Comparison of ENCODE assay signal across 8 cellular contexts in genomic region chr3:48685603-48686511, GRCh38. TPM values are rescaled to one million over a fixed set of nuclear protein-coding genes. Genes with fewer than 3 reads are reported as not detected.
DNase-seq lines count a peak whose midpoint lies in the region; ATAC-seq, FAIRE-seq and TF ChIP-seq lines count a peak whose summit lies in the region.

NCKIPSD (minus strand) TSS chr3:48685915; CDS start chr3:48685807, 108 bp downstream.

- H4K20me1 ChIP-seq in Loucy (ENCODE audit: insufficient read depth, low read length, poor library complexity, severe bottlenecking) (peaks cover 15% of the 10 kb centered on the region), SK-N-SH (ENCODE audit: insufficient read depth) (peaks cover 35% of the 10 kb centered on the region)

- DNase-seq in GM04504 (ENCODE audit: low read depth) (peak; percentile 54), H54 (ENCODE audit: insufficient read length, low spot score) (peak; percentile 81), SK-N-SH (peak; percentile 98), globus pallidus (ENCODE audit: low spot score) (peak; percentile 81), omental fat pad (ENCODE audit: low spot score) (peak; percentile 89), testis (peak; percentile 95)
- peak; percentile 92 for DNase-seq in activated naive CD4-positive, alpha-beta T cell treated with anti-CD3 and anti-CD28 coated beads, Interleukin-2, amount 10 ng/mL, durations not matched to agents 7 days and 5 days

- TF ChIP-seq RAD21 in SK-N-SH (IDR thresholded peaks at IDR 0.05; ENCODE audit: low read length) = peak; percentile 61

- peaks cover 33% of the 10 kb centered on the region for H3K4me1 Mint-ChIP-seq in activated naive CD4-positive, alpha-beta T cell treated with anti-CD3 and anti-CD28 coated beads, Interleukin-2, amount 10 ng/mL, durations not matched to agents 7 days and 5 days

- POLR2A ChIA-PET in SK-N-SH (lab: Yijun Ruan, JAX) = interaction anchor here (0.6 to 1.1 kb wide), 5 partner anchors 18 to 79 kb away, joined by 3 to 5 read pairs (median 5); partner anchors contain the start of gene IP6K2

- H3K27me3 Mint-ChIP-seq in activated naive CD4-positive, alpha-beta T cell treated with anti-CD3 and anti-CD28 coated beads, Interleukin-2, amount 10 ng/mL, durations not matched to agents 7 days and 5 days = no peaks in the 10 kb centered on the region

- peak within 1 kb of the TSS; percentile 87 for H3K27ac Mint-ChIP-seq in activated naive CD4-positive, alpha-beta T cell treated with anti-CD3 and anti-CD28 coated beads, Interleukin-2, amount 10 ng/mL, durations not matched to agents 7 days and 5 days

- peaks cover 45% of the 10 kb centered on the region for H3K36me3 Mint-ChIP-seq in activated naive CD4-positive, alpha-beta T cell treated with anti-CD3 and anti-CD28 coated beads, Interleukin-2, amount 10 ng/mL, durations not matched to agents 7 days and 5 days

- H3K27ac ChIP-seq in SK-N-SH (ENCODE audit: low read depth in 2 of 2, low read length in 1 of 2) (peak within 1 kb of the TSS; percentile 22 to 85), testis (peak within 1 kb of the TSS; percentile 87 to 91)

- peak; percentile 60 for TF ChIP-seq CTCF in Loucy (conservative IDR thresholded peaks at IDR 0.05; ENCODE audit: low read length)
- TF ChIP-seq CTCF in SK-N-SH (IDR thresholded peaks at IDR 0.05) = peak; percentile 73
- TF ChIP-seq CTCF in omental fat pad (IDR thresholded peaks at IDR 0.05) = peak in 2 of 3 donors; percentile 53 to 54
- peak; percentile 85 to 94 (median 93) for TF ChIP-seq CTCF in testis (IDR thresholded peaks at IDR 0.05)

- H3K27me3 ChIP-seq in Loucy (ENCODE audit: insufficient read depth, low read length, poor library complexity, severe bottlenecking) (no peaks in the 10 kb centered on the region), SK-N-SH (ENCODE audit: insufficient read depth) (no peaks in the 10 kb centered on the region), testis (no peaks in the 10 kb centered on the region)

- H3F3A ChIP-seq in Loucy (ENCODE audit: low read depth) = peaks cover 3% of the 10 kb centered on the region; the same call in 1 of the 2 replicates
- peaks cover 21% of the 10 kb centered on the region for H3F3A ChIP-seq in SK-N-SH (replicated peaks; ENCODE audit: insufficient read depth)

- H3K36me3 ChIP-seq in Loucy (ENCODE audit: insufficient read depth, low read length) (peaks cover 52% of the 10 kb centered on the region; the same call in 1 of the 2 replicates), SK-N-SH (replicated peaks in 1 of 2; ENCODE audit: control insufficient read depth in 1 of 2, insufficient read depth in 2 of 2, low read length in 1 of 2) (peaks cover 22 to 50% of the 10 kb centered on the region in 2 experiments), testis (ENCODE audit: low read depth, missing control alignments) (no peaks in the 10 kb centered on the region)

- no peak for TF ChIP-seq EP300 in SK-N-SH (IDR thresholded peaks at IDR 0.05; ENCODE audit: borderline replicate concordance in 1 of 2, low read depth in 1 of 2, low read length in 1 of 2)

- CTCF ChIA-PET in SK-N-SH (lab: Yijun Ruan, JAX) = interaction anchor here (0.6 to 2.9 kb wide), 19 partner anchors 10 to 285 kb away, joined by 3 to 20 read pairs (median 4); partner anchors contain the start of genes CELSR3, IP6K2 and SLC26A6
- CTCF ChIA-PET in activated naive CD4-positive, alpha-beta T cell treated with anti-CD3 and anti-CD28 coated beads, Interleukin-2, amount 10 ng/mL, durations not matched to agents 7 days and 5 days (lab: Charles Lee) = interaction anchor here (0.8 to 1.6 kb wide), 10 partner anchors 10 to 249 kb away, joined by 3 to 5 read pairs (median 4); partner anchors contain the start of gene CELSR3

- no peak for FAIRE-seq in H54 (lab: Jason Lieb, UNC)

- peak within 1 kb of the TSS; percentile 82 for H2AFZ ChIP-seq in Loucy (ENCODE audit: low read length)
- peak within 1 kb of the TSS; percentile 84; the same call in 1 of the 2 replicates for H2AFZ ChIP-seq in SK-N-SH (ENCODE audit: low read depth)

- H3K9me2 ChIP-seq in Loucy (replicated peaks; ENCODE audit: low read depth, low read length) = no peaks in the 10 kb centered on the region
- H3K9me2 ChIP-seq in SK-N-SH = no peaks in the 10 kb centered on the region

- H3K79me2 ChIP-seq in Loucy (ENCODE audit: insufficient read depth, low read length) (peaks cover 27% of the 10 kb centered on the region), SK-N-SH (ENCODE audit: insufficient read depth) (peaks cover 36% of the 10 kb centered on the region)

- peak within 1 kb of the TSS; percentile 82 for H3K4me3 Mint-ChIP-seq in activated naive CD4-positive, alpha-beta T cell treated with anti-CD3 and anti-CD28 coated beads, Interleukin-2, amount 10 ng/mL, durations not matched to agents 7 days and 5 days

- 6% methylated on average over 29 of the region's 97 CpGs for WGBS in SK-N-SH (ENCODE audit: low lambda C conversion rate)
- 2% methylated on average over 18 to 71 of the region's 97 CpGs for WGBS in testis, 2 donors

- H3K4me3 ChIP-seq in Loucy (ENCODE audit: low read length, poor library complexity, severe bottlenecking) (peak within 1 kb of the TSS; percentile 97), SK-N-SH (ENCODE audit: low read depth in 2 of 2, low read length in 1 of 2) (peak within 1 kb of the TSS; percentile 85 to 96), testis (peak within 1 kb of the TSS; percentile 93 to 95)

- TF ChIP-seq POLR2A in H54 (IDR thresholded peaks at IDR 0.05; ENCODE audit: low read depth, low read length) = peak; percentile 92
- TF ChIP-seq POLR2A in testis (IDR thresholded peaks at IDR 0.05) = peak; percentile 72

- H3K4me2 ChIP-seq in Loucy (ENCODE audit: low read depth, low read length, poor library complexity, severe bottlenecking) (peak within 1 kb of the TSS; percentile 84), SK-N-SH (peak within 1 kb of the TSS; percentile 99)

- no peaks in the 10 kb centered on the region for H3K9me3 Mint-ChIP-seq in activated naive CD4-positive, alpha-beta T cell treated with anti-CD3 and anti-CD28 coated beads, Interleukin-2, amount 10 ng/mL, durations not matched to agents 7 days and 5 days

- intact Hi-C loops in testis (cut with DNase I; ENCODE audit: low total_unique reads) = no loop called here

- no peaks in the 10 kb centered on the region for H3K9me3 ChIP-seq in Loucy (ENCODE audit: insufficient read depth, low read depth, low read length)
- no peaks in the 10 kb centered on the region for H3K9me3 ChIP-seq in SK-N-SH
- H3K9me3 ChIP-seq in testis = no peaks in the 10 kb centered on the region

- ATAC-seq in omental fat pad (ENCODE audit: low FRiP score) = peak; percentile 94

- H3K4me1 ChIP-seq in Loucy (ENCODE audit: insufficient read depth, low read length, poor library complexity, severe bottlenecking) = peaks cover 15% of the 10 kb centered on the region
- H3K4me1 ChIP-seq in SK-N-SH (ENCODE audit: control insufficient read depth in 1 of 2, insufficient read depth in 2 of 2, low read depth in 1 of 2, low read length in 1 of 2) = peaks cover 20 to 47% of the 10 kb centered on the region in 2 experiments
- H3K4me1 ChIP-seq in testis = peaks cover 43% of the 10 kb centered on the region

- H3K9ac ChIP-seq in Loucy (ENCODE audit: low read depth, low read length, poor library complexity, severe bottlenecking) (peak within 1 kb of the TSS; percentile 81), SK-N-SH (peak within 1 kb of the TSS; percentile 77)

TF ChIP-seq in SK-N-SH, 30 proteins besides CTCF, POLR2A, EP300 and RAD21:
- TF ChIP-seq POLR2AphosphoS5 (IDR thresholded peaks at IDR 0.05; ENCODE audit: low read depth, low read length) (peak; percentile 72), GATA2 (CRISPR knock-in tag; IDR thresholded peaks at IDR 0.05) (peak; percentile 86), MAX (IDR thresholded peaks at IDR 0.05; ENCODE audit: low read depth) (peak; percentile 49; the same call in 1 of the 2 replicates), REST (IDR thresholded peaks at IDR 0.05; ENCODE audit: low read depth, low read length) (no peak), MXI1 (IDR thresholded peaks at IDR 0.05; ENCODE audit: low read depth, low read length) (peak; percentile 71; the same call in 1 of the 2 replicates), TEAD4 (IDR thresholded peaks at IDR 0.05; ENCODE audit: borderline replicate concordance, insufficient read depth) (no peak), NRF1 (IDR thresholded peaks at IDR 0.05; ENCODE audit: low read depth, low read length) (peak; percentile 77), SMC3 (IDR thresholded peaks at IDR 0.05; ENCODE audit: low read depth, low read length) (peak; percentile 36; the same call in 1 of the 2 replicates)

RNA-seq across cellular contexts. Expression of gene NCKIPSD, which starts in this region (rescaled TPM):
- polyA plus RNA-seq in SK-N-SH (2012; rRNA removed) (20.4 and 24.9 TPM in 2 replicates), testis (ENCODE audit: insufficient read depth, low read depth, low replicate concordance) (30.1 TPM)
- polyA plus RNA-seq in SK-N-SH (2012; cell fraction: cytosol; rRNA removed) = 5.7 and 12.2 TPM in 2 replicates
- polyA plus RNA-seq in SK-N-SH (2012; cell fraction: nucleus; rRNA removed) = 50.4 and 56.5 TPM in 2 replicates
- total RNA-seq in omental fat pad (10 to 100 TPM; 18.9 to 60.2 (median 39.9) TPM), testis (10 to 100 TPM; 69.4 to 81.3 TPM)

Comparison
In these comparisons a context has a peak if more than half of its experiments do, and no peak if none do; other contexts are left out.
1. Peak in every context shown above with its lines: DNase-seq, ATAC-seq, H3K4me3 ChIP-seq and H3K27ac ChIP-seq.